ENCODE assay signal across 13 cellular contexts in the genomic region with DNA sequence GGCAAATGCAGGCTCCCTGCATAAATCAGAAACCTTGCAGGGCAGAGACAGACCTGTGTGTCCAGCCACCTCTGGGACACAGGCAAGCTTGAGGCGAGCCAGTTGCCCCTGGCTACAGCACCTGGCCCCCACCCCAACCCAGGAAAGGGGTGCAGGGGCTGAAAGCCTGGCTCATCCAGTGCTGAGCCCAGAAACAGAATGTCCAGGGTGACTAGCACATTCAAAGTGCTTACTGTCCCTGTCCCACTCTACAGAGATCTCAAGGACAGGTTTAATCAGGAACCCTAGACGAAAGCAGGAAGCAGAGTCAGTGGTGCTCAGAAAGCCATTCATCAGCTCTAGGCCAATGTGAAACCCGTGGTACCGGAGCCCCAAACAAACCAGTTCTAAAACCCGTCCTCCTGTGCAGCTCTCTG. TPM values are rescaled to one million over a fixed set of nuclear protein-coding genes. Genes with fewer than 3 reads are reported as not detected.
DNase-seq lines count a peak whose midpoint lies in the region; ATAC-seq, FAIRE-seq and TF ChIP-seq lines count a peak whose summit lies in the region.
"Had no signal": no experiment of that assay in that cellular context is flagged by ENCODE, and none has a peak within 500 bp of the region (broad histone marks: within the 10 kb centered on the region; RNA-seq: fewer than 3 reads in every experiment).

No MANE protein-coding gene starts in this region.

- no peak overlapping the region for H3K4ac ChIP-seq in H9 (ENCODE audit: low read depth, low read length)

- no CpG with 5 or more reads among the region's 5 CpGs for WGBS in H9 (ENCODE audit: extremely low coverage, insufficient read length, low lambda C conversion rate)
- 61 to 66% methylated on average over 5 of the region's 5 CpGs for WGBS in sigmoid colon, 2 donors

- peaks cover 10% of the 10 kb centered on the region for H3K4me1 ChIP-seq in H9 (ENCODE audit: insufficient read depth, low read length)
- H3K4me1 ChIP-seq in astrocyte (ENCODE audit: insufficient read depth, low read length), result peaks cover 16% of the 10 kb centered on the region
- peaks cover 69 to 75% of the 10 kb centered on the region in 2 donors for H3K4me1 ChIP-seq in kidney (ENCODE audit: control insufficient read depth in 1 of 2, insufficient read depth in 1 of 2, low read depth in 1 of 2, low read length in 2 of 2)
- peaks cover 0 to 10% (median 0%) of the 10 kb centered on the region in 4 donors for H3K4me1 ChIP-seq in sigmoid colon

- no peaks in the 10 kb centered on the region for H3K79me2 ChIP-seq in H9 (ENCODE audit: insufficient read depth, low read length)
- H3K79me2 ChIP-seq in astrocyte (ENCODE audit: insufficient read depth, low read length), result no peaks in the 10 kb centered on the region

- no peak overlapping the region for H2BK15ac ChIP-seq in H9 (ENCODE audit: low read depth, low read length)

- no peak overlapping the region for H2BK20ac ChIP-seq in H9 (ENCODE audit: low read depth, low read length, poor library complexity, severe bottlenecking)

- no peak overlapping the region for H3T11ph ChIP-seq in H9 (ENCODE audit: low read length)

- H3K4me3 ChIP-seq in astrocyte (ENCODE audit: insufficient read depth, low read depth, low read length) (no peak overlapping the region), kidney (ENCODE audit: low read length in 2 of 2) (no peak overlapping the region), sigmoid colon (no peak overlapping the region)
- H3K4me3 ChIP-seq: BLaER1 had no signal

- TF ChIP-seq CTCF in H9 (conservative IDR thresholded peaks at IDR 0.05), result no peak
- TF ChIP-seq CTCF in astrocyte (IDR thresholded peaks at IDR 0.05; ENCODE audit: insufficient read depth, low read depth, low read length), result no peak
- TF ChIP-seq CTCF in kidney (IDR thresholded peaks at IDR 0.05; ENCODE audit: borderline replicate concordance, extremely low read depth, insufficient read depth), result no peak
- TF ChIP-seq CTCF in sigmoid colon (IDR thresholded peaks at IDR 0.05), result no peak
- TF ChIP-seq CTCF in activated CD8-positive, alpha-beta T cell treated with anti-CD3 and anti-CD28 coated beads for 36 hours (IDR thresholded peaks at IDR 0.05), result no peak
- TF ChIP-seq CTCF in HFFc6 (IDR thresholded peaks at IDR 0.05), result no peak

- no peak overlapping the region for H3K4me2 ChIP-seq in H9 (ENCODE audit: insufficient read depth, insufficient read length, low read length)
- H3K4me2 ChIP-seq in astrocyte (ENCODE audit: low read length), result peak overlapping the region; percentile 66
- H3K4me2 ChIP-seq: BLaER1 had no signal

- no peak overlapping the region for H4K5ac ChIP-seq in H9 (ENCODE audit: insufficient read length, low read depth, low read length)

- H2BK12ac ChIP-seq in H9 (ENCODE audit: insufficient read length, low read depth, low read length), result no peak overlapping the region

- no peaks in the 10 kb centered on the region for H3K9me3 Mint-ChIP-seq in H9
- peaks cover 1% of the 10 kb centered on the region for H3K9me3 Mint-ChIP-seq in astrocyte (ENCODE audit: unreplicated experiment)
- no peaks in the 10 kb centered on the region for H3K9me3 Mint-ChIP-seq in activated CD8-positive, alpha-beta T cell treated with anti-CD3 and anti-CD28 coated beads for 36 hours
- H3K9me3 Mint-ChIP-seq in HFFc6, result no peaks in the 10 kb centered on the region

- no peak overlapping the region for H3K23ac ChIP-seq in H9 (ENCODE audit: insufficient read length, low read depth, low read length)

- CTCF ChIA-PET in activated CD8-positive, alpha-beta T cell treated with anti-CD3 and anti-CD28 coated beads for 36 hours (lab: Charles Lee), result no interaction called here

- H3K27me3 ChIP-seq in H9 (ENCODE audit: insufficient read depth, low read length), result no peaks in the 10 kb centered on the region
- H3K27me3 ChIP-seq in astrocyte (ENCODE audit: insufficient read depth, low read length), result peaks cover 7% of the 10 kb centered on the region
- H3K27me3 ChIP-seq in sigmoid colon, result no peaks in the 10 kb centered on the region
- H3K27me3 ChIP-seq: BLaER1 had no signal

- H3K9ac ChIP-seq in H9 (ENCODE audit: extremely low read depth, insufficient read length, low read length) (no peak overlapping the region), astrocyte (ENCODE audit: low read length) (peak overlapping the region; percentile 47), kidney (ENCODE audit: low read length in 2 of 2) (peak overlapping the region in 1 of 2 donors; percentile 27)
- H3K9ac ChIP-seq: BLaER1 had no signal

- ATAC-seq in activated CD8-positive, alpha-beta T cell treated with anti-CD3 and anti-CD28 coated beads for 36 hours, result no peak

- DNase-seq in H9 (no peak), astrocyte (ENCODE audit: low read depth) (no peak), kidney (no peak), sigmoid colon (no peak), HFFc6 (no peak), SKM-1 treated with dmso at 0.1 percent for 144 hours (lab: John Stamatoyannopoulos, UW; ENCODE audit: unreplicated experiment) (no peak), NCI-H128 (lab: John Stamatoyannopoulos, UW; ENCODE audit: unreplicated experiment) (no peak)
- no peak for DNase-seq in activated CD8-positive, alpha-beta T cell treated with anti-CD3 and anti-CD28 coated beads for 36 hours
- DNase-seq: activated T-cell treated with anti-CD3 and anti-CD28 coated beads, Interleukin-2, amount 50 U/mL, for 1 hour; SHP77 had no signal

- H3K27ac ChIP-seq in H9 (ENCODE audit: insufficient read length, low read depth, low read length) (no peak overlapping the region), astrocyte (ENCODE audit: low read depth, low read length) (peak overlapping the region; percentile 70), kidney (ENCODE audit: low read depth in 2 of 2, low read length in 2 of 2) (peak overlapping the region; percentile 82 to 89), sigmoid colon (peak overlapping the region; percentile 25 to 51 (median 48))
- H3K27ac ChIP-seq: BLaER1 had no signal

- no peak overlapping the region for H2BK120ac ChIP-seq in H9 (ENCODE audit: low read depth, low read length, poor library complexity, severe bottlenecking)

- H3K36me3 Mint-ChIP-seq in H9 (ENCODE audit: insufficient read depth in 1 of 3, low read depth in 3 of 3) (no peaks in the 10 kb centered on the region), astrocyte (ENCODE audit: low read depth, unreplicated experiment) (no peaks in the 10 kb centered on the region), HFFc6 (ENCODE audit: low read depth) (no peaks in the 10 kb centered on the region)
- no peaks in the 10 kb centered on the region for H3K36me3 Mint-ChIP-seq in activated CD8-positive, alpha-beta T cell treated with anti-CD3 and anti-CD28 coated beads for 36 hours (ENCODE audit: low read depth)

- H4K20me1 ChIP-seq in H9 (ENCODE audit: control insufficient read depth, insufficient read depth, insufficient read length) (peaks cover 2% of the 10 kb centered on the region), astrocyte (ENCODE audit: insufficient read depth, low read length) (no peaks in the 10 kb centered on the region)
- H4K20me1 ChIP-seq: BLaER1 had no signal

- no peak overlapping the region for H3K14ac ChIP-seq in H9 (ENCODE audit: insufficient read depth, low read length)

- intact Hi-C loops in kidney (cut with DNase I), result no loop called here
- intact Hi-C loops in sigmoid colon (cut with DNase I), result no loop called here
- intact Hi-C loops in activated CD8-positive, alpha-beta T cell treated with anti-CD3 and anti-CD28 coated beads for 36 hours (cut with micrococcal nuclease), result no loop called here

- no peak overlapping the region for H2AK5ac ChIP-seq in H9 (ENCODE audit: insufficient read length, low read length)

- H3K27ac Mint-ChIP-seq in H9 (peak overlapping the region in 2 of 3 experiments; percentile 59 to 76; a peak in 3 of 7 replicates), astrocyte (ENCODE audit: unreplicated experiment) (peak overlapping the region; percentile 80), HFFc6 (no peak overlapping the region)
- no peak overlapping the region for H3K27ac Mint-ChIP-seq in activated CD8-positive, alpha-beta T cell treated with anti-CD3 and anti-CD28 coated beads for 36 hours

- no peak overlapping the region for H4K91ac ChIP-seq in H9 (ENCODE audit: insufficient read length, low read depth, low read length)

- no peaks in the 10 kb centered on the region for H3K9me3 ChIP-seq in H9 (ENCODE audit: control insufficient read depth, low read depth, low read length)
- H3K9me3 ChIP-seq in astrocyte (ENCODE audit: insufficient read depth, low read depth, low read length), result no peaks in the 10 kb centered on the region
- no peaks in the 10 kb centered on the region for H3K9me3 ChIP-seq in kidney (ENCODE audit: control insufficient read depth in 1 of 2, low read length in 2 of 2)
- H3K9me3 ChIP-seq in sigmoid colon, result no peaks in the 10 kb centered on the region
- H3K9me3 ChIP-seq: BLaER1 had no signal

- no peak for TF ChIP-seq EP300 in sigmoid colon (IDR thresholded peaks at IDR 0.05)

- H3K56ac ChIP-seq in H9 (ENCODE audit: insufficient read length, low read depth, low read length), result no peak overlapping the region

- TF ChIP-seq POLR2A in sigmoid colon (IDR thresholded peaks at IDR 0.05), result no peak

- H3K36me3 ChIP-seq in astrocyte (ENCODE audit: insufficient read depth, low read length) (no peaks in the 10 kb centered on the region), kidney (ENCODE audit: control insufficient read depth in 1 of 2, insufficient read depth in 2 of 2, low read length in 2 of 2) (no peaks in the 10 kb centered on the region), sigmoid colon (no peaks in the 10 kb centered on the region)
- H3K36me3 ChIP-seq: BLaER1 had no signal

- no peak overlapping the region for H3K4me3 Mint-ChIP-seq in H9
- H3K4me3 Mint-ChIP-seq in astrocyte (ENCODE audit: unreplicated experiment), result no peak overlapping the region
- no peak overlapping the region for H3K4me3 Mint-ChIP-seq in activated CD8-positive, alpha-beta T cell treated with anti-CD3 and anti-CD28 coated beads for 36 hours
- H3K4me3 Mint-ChIP-seq in HFFc6, result no peak overlapping the region

- H4K8ac ChIP-seq in H9 (replicated peaks; ENCODE audit: insufficient read length, low read depth, low read length), result no peak overlapping the region

- no peak overlapping the region for H2AFZ ChIP-seq in H9 (ENCODE audit: low read length)
- no peak overlapping the region for H2AFZ ChIP-seq in astrocyte (ENCODE audit: low read depth, low read length)

- H3K27me3 Mint-ChIP-seq in H9 (ENCODE audit: low read depth), result no peaks in the 10 kb centered on the region
- no peaks in the 10 kb centered on the region for H3K27me3 Mint-ChIP-seq in astrocyte (ENCODE audit: low read depth, unreplicated experiment)
- peaks cover 1% of the 10 kb centered on the region for H3K27me3 Mint-ChIP-seq in activated CD8-positive, alpha-beta T cell treated with anti-CD3 and anti-CD28 coated beads for 36 hours
- peaks cover 12% of the 10 kb centered on the region for H3K27me3 Mint-ChIP-seq in HFFc6 (ENCODE audit: insufficient read depth)

- H2BK5ac ChIP-seq in H9 (ENCODE audit: insufficient read length, low read length), result no peak overlapping the region

- POLR2A ChIA-PET in activated CD8-positive, alpha-beta T cell treated with anti-CD3 and anti-CD28 coated beads for 36 hours (lab: Charles Lee), result no interaction called here

- H3K4me1 Mint-ChIP-seq in H9, result peaks cover 56 to 75% of the 10 kb centered on the region in 2 experiments
- H3K4me1 Mint-ChIP-seq in astrocyte (ENCODE audit: low read depth, unreplicated experiment), result peaks cover 37% of the 10 kb centered on the region
- H3K4me1 Mint-ChIP-seq in activated CD8-positive, alpha-beta T cell treated with anti-CD3 and anti-CD28 coated beads for 36 hours (ENCODE audit: low read depth), result peaks cover 23% of the 10 kb centered on the region
- H3K4me1 Mint-ChIP-seq in HFFc6 (ENCODE audit: low read depth), result no peaks in the 10 kb centered on the region

- FAIRE-seq in astrocyte (lab: Jason Lieb, UNC), result no peak
- no peak for FAIRE-seq in kidney (lab: Jason Lieb, UNC)
- FAIRE-seq: endothelial cell of umbilical vein, G401.6 had no signal

- H3K79me1 ChIP-seq in H9 (ENCODE audit: insufficient read depth, low read depth, low read length, poor library complexity, severe bottlenecking), result no peaks in the 10 kb centered on the region

- no peaks in the 10 kb centered on the region for H3K23me2 ChIP-seq in H9 (ENCODE audit: insufficient read length, low read depth, low read length, poor library complexity, severe bottlenecking)

- H3K18ac ChIP-seq in H9 (ENCODE audit: insufficient read length, low read depth, low read length), result no peak overlapping the region

RNA-seq across cellular contexts. Expression of a gene that starts 31.9 kb away (rescaled TPM):
- total RNA-seq in H9 (2021) (17.5 and 21.0 TPM in 2 replicates), astrocyte (3.2 and 5.7 TPM in 2 replicates), kidney (65.7 TPM), sigmoid colon (10 to 100 TPM in 1 of 4 donors, 1 to 10 TPM in 3; 2.9 to 10.2 (median 4.2) TPM)
- polyA plus RNA-seq in kidney (ENCODE audit: insufficient read depth, low read depth, low replicate concordance) (24.4 TPM), sigmoid colon (10 to 100 TPM; 28.2 to 45.3 (median 41.3) TPM)
- 1 to 10 TPM; 6.0 to 6.6 TPM for total RNA-seq in activated CD8-positive, alpha-beta T cell treated with anti-CD3 and anti-CD28 coated beads for 36 hours
- under 1 TPM in 3 of 6 experiments, not detected in 3; 0.07 to 0.24 (median 0.08) TPM for total RNA-seq in HFFc6 (2021; fragmentation: NEBNext Ultra II Directional; extraction: Animal tissue kit (Norgen Biotek cat#: 25700))

Comparison
In these comparisons a context has a peak if more than half of its experiments do, and no peak if none do; other contexts are left out.
1. H3K27ac Mint-ChIP-seq: peak in H9 (2 of 3) and astrocyte (single experiment); none in activated CD8-positive, alpha-beta T cell treated with anti-CD3 and anti-CD28 coated beads for 36 hours (single experiment) and HFFc6 (single experiment).